8 cellular contexts compared by ENCODE assay signal in genomic region chr9:93950619-93951601, GRCh38. TPM values are rescaled to one million over a fixed set of nuclear protein-coding genes. Genes with fewer than 3 reads are reported as not detected.
DNase-seq lines count a peak whose midpoint lies in the region; ATAC-seq and TF ChIP-seq lines count a peak whose summit lies in the region.

No MANE protein-coding gene starts in this region.

- peak overlapping the region; percentile 69 for H3K4me3 Mint-ChIP-seq in natural killer cell treated with Interleukin-12 subunit alpha and Interleukin-12 subunit beta and Interleukin-15 and Interleukin-18, amount 100 ng/mL, for 72 hours

- no peak for TF ChIP-seq CTCF in MM.1S (IDR thresholded peaks at IDR 0.05; ENCODE audit: low read length)
- no peak for TF ChIP-seq CTCF in epithelial cell of proximal tubule (conservative IDR thresholded peaks at IDR 0.05; ENCODE audit: low read depth, low read length)

- H3K4me3 ChIP-seq in MM.1S (ENCODE audit: low read length): peak overlapping the region; percentile 68
- peak overlapping the region; percentile 34 for H3K4me3 ChIP-seq in epithelial cell of proximal tubule (ENCODE audit: low read depth, low read length)

- H3K27me3 Mint-ChIP-seq in natural killer cell treated with Interleukin-12 subunit alpha and Interleukin-12 subunit beta and Interleukin-15 and Interleukin-18, amount 100 ng/mL, for 72 hours: peaks cover 59 to 66% of the 10 kb centered on the region in 2 donors

- H3K9ac ChIP-seq in MM.1S (ENCODE audit: low read length): no peak overlapping the region

- H3K36me3 ChIP-seq in MM.1S (replicated peaks; ENCODE audit: insufficient read depth, low read length): no peaks in the 10 kb centered on the region

- no peaks in the 10 kb centered on the region for H4K20me1 ChIP-seq in MM.1S (ENCODE audit: insufficient read depth, low read length)

- H3K79me2 ChIP-seq in MM.1S (ENCODE audit: low read length): no peaks in the 10 kb centered on the region

- ATAC-seq in natural killer cell treated with Interleukin-12 subunit alpha and Interleukin-12 subunit beta and Interleukin-15 and Interleukin-18, amount 100 ng/mL, for 72 hours: peak in 1 of 2 donors; percentile 69
- no peak for ATAC-seq in HG02938 (IDR thresholded peaks at IDR 0.05; ENCODE audit: unreplicated experiment)
- no peak for ATAC-seq in HG03571 (IDR thresholded peaks at IDR 0.05; ENCODE audit: unreplicated experiment)

- peak; percentile 61 for DNase-seq in AG20443 (ENCODE audit: low spot score)
- DNase-seq in MM.1S: peak; percentile 44
- no peak for DNase-seq in epithelial cell of proximal tubule (ENCODE audit: low read depth)
- DNase-seq in natural killer cell treated with Interleukin-12 subunit alpha and Interleukin-12 subunit beta and Interleukin-15 and Interleukin-18, amount 100 ng/mL, for 72 hours (ENCODE audit: low spot score): no peak
- DNase-seq in cortex of kidney (lab: John Stamatoyannopoulos, UW): no peak
- DNase-seq in NCI-H2171 treated with DMSO at 0.1 percent for 48 hours (lab: John Stamatoyannopoulos, UW): no peak

- H3K36me3 Mint-ChIP-seq in natural killer cell treated with Interleukin-12 subunit alpha and Interleukin-12 subunit beta and Interleukin-15 and Interleukin-18, amount 100 ng/mL, for 72 hours: peaks cover 9% of the 10 kb centered on the region

- H3F3A ChIP-seq in MM.1S (ENCODE audit: insufficient read depth, low read length): no peaks in the 10 kb centered on the region

- H3K9me3 Mint-ChIP-seq in natural killer cell treated with Interleukin-12 subunit alpha and Interleukin-12 subunit beta and Interleukin-15 and Interleukin-18, amount 100 ng/mL, for 72 hours: no peaks in the 10 kb centered on the region

- H3K9me2 ChIP-seq in MM.1S (replicated peaks; ENCODE audit: insufficient read depth, low read length): no peaks in the 10 kb centered on the region

- H3K27ac ChIP-seq in MM.1S (ENCODE audit: low read length): no peak overlapping the region

- H2AFZ ChIP-seq in MM.1S (ENCODE audit: low read length): peak overlapping the region; percentile 69

- H3K9me3 ChIP-seq in MM.1S (replicated peaks; ENCODE audit: insufficient read depth, low read length): no peaks in the 10 kb centered on the region

- H3K27me3 ChIP-seq in MM.1S (replicated peaks; ENCODE audit: insufficient read depth, low read length): peaks cover 82% of the 10 kb centered on the region

- H3K4me2 ChIP-seq in MM.1S (ENCODE audit: low read depth, low read length): peak overlapping the region; percentile 97

- H3K27ac Mint-ChIP-seq in natural killer cell treated with Interleukin-12 subunit alpha and Interleukin-12 subunit beta and Interleukin-15 and Interleukin-18, amount 100 ng/mL, for 72 hours: no peak overlapping the region

- H3K4me1 Mint-ChIP-seq in natural killer cell treated with Interleukin-12 subunit alpha and Interleukin-12 subunit beta and Interleukin-15 and Interleukin-18, amount 100 ng/mL, for 72 hours (ENCODE audit: low read depth in 2 of 2): peaks cover 6 to 28% of the 10 kb centered on the region in 2 donors

- peaks cover 5% of the 10 kb centered on the region; the same call in 1 of the 2 replicates for H3K4me1 ChIP-seq in MM.1S (ENCODE audit: low read length)

RNA-seq across cellular contexts. Expression of gene BARX1, which starts 4.2 kb away (rescaled TPM):
- total RNA-seq in epithelial cell of proximal tubule: not detected in 2 replicates
- under 1 TPM in 1 of 2 donors, not detected in 1; 0.29 TPM for total RNA-seq in natural killer cell treated with Interleukin-12 subunit alpha and Interleukin-12 subunit beta and Interleukin-15 and Interleukin-18, amount 100 ng/mL, for 72 hours

Comparison
In these comparisons a context has a peak if more than half of its experiments do, and no peak if none do; other contexts are left out.
1. DNase-seq: peak in AG20443 (single experiment) and MM.1S (single experiment); none in epithelial cell of proximal tubule (single experiment), natural killer cell treated with Interleukin-12 subunit alpha and Interleukin-12 subunit beta and Interleukin-15 and Interleukin-18, amount 100 ng/mL, for 72 hours (single experiment), cortex of kidney (single experiment) and NCI-H2171 treated with DMSO at 0.1 percent for 48 hours (single experiment).